In genomic region chr16:27801259-27801945, GRCh38 we compare ENCODE assay signal across 21 cellular contexts.
"Had no signal": no experiment of that assay in that cellular context is flagged by ENCODE, and none has a peak within 500 bp of the region (broad histone marks: within the 10 kb centered on the region; RNA-seq: fewer than 3 reads in every experiment).

No MANE protein-coding gene starts in this region.

- H3K36me3 Mint-ChIP-seq: activated naive CD4-positive, alpha-beta T cell treated with anti-CD3 and anti-CD28 coated beads, Interleukin-2, amount 50 U/mL, for 24 hours; naive thymus-derived CD4-positive, alpha-beta T cell; stimulated activated memory B cell treated with anti-CD40 and anti-IgM and Interleukin-4, amounts not matched to agents 10 μg/mL and 1 μg/mL and 100 μg/mL, for 72 hours; WTC11 had no signal

- H3K27ac Mint-ChIP-seq: activated CD4-positive, alpha-beta T cell treated with anti-CD3 and anti-CD28 coated beads, Interleukin-2, amount 10 ng/mL, durations not matched to agents 24 days and 14 days; activated CD8-positive, alpha-beta T cell treated with anti-CD3 and anti-CD28 coated beads, Interleukin-2, amount 10 ng/mL, durations not matched to agents 7 days and 5 days; stimulated activated memory B cell treated with anti-CD40 and anti-IgM and Interleukin-4, amounts not matched to agents 10 μg/mL and 1 μg/mL and 100 μg/mL, for 72 hours; WTC11 had no signal

- H3K4me1 ChIP-seq: adrenal gland, gastrocnemius medialis, heart right ventricle, pancreas, tibial artery had no signal

- FAIRE-seq: endometrium, pancreas, urothelium cell line had no signal

- H3K4me3 Mint-ChIP-seq: activated CD4-positive, alpha-beta T cell treated with anti-CD3 and anti-CD28 coated beads, Interleukin-2, amount 10 ng/mL, durations not matched to agents 24 days and 14 days; activated CD8-positive, alpha-beta T cell treated with anti-CD3 and anti-CD28 coated beads, Interleukin-2, amount 10 ng/mL, durations not matched to agents 7 days and 5 days; activated naive CD4-positive, alpha-beta T cell treated with anti-CD3 and anti-CD28 coated beads, Interleukin-2, amount 50 U/mL, for 24 hours; naive thymus-derived CD4-positive, alpha-beta T cell; stimulated activated memory B cell treated with anti-CD40 and anti-IgM and Interleukin-4, amounts not matched to agents 10 μg/mL and 1 μg/mL and 100 μg/mL, for 72 hours; WTC11 had no signal

- H3K36me3 ChIP-seq: adrenal gland, cardiac muscle cell, gastrocnemius medialis, heart right ventricle, pancreas, tibial artery had no signal

- H3K27ac ChIP-seq: adrenal gland, cardiac muscle cell, dorsolateral prefrontal cortex, gastrocnemius medialis, heart right ventricle, pancreas, tibial artery had no signal

- ATAC-seq: activated CD8-positive, alpha-beta T cell treated with anti-CD3 and anti-CD28 coated beads, Interleukin-2, amount 10 ng/mL, durations not matched to agents 7 days and 5 days; gastrocnemius medialis; left lobe of liver; mucosa of descending colon; naive thymus-derived CD4-positive, alpha-beta T cell; pancreas; stimulated activated memory B cell treated with anti-CD40 and anti-IgM and Interleukin-4, amounts not matched to agents 10 μg/mL and 1 μg/mL and 100 μg/mL, for 72 hours; WTC11 had no signal

- H3K9me3 Mint-ChIP-seq: activated CD4-positive, alpha-beta T cell treated with anti-CD3 and anti-CD28 coated beads, Interleukin-2, amount 10 ng/mL, durations not matched to agents 24 days and 14 days; activated naive CD4-positive, alpha-beta T cell treated with anti-CD3 and anti-CD28 coated beads, Interleukin-2, amount 50 U/mL, for 24 hours; stimulated activated memory B cell treated with anti-CD40 and anti-IgM and Interleukin-4, amounts not matched to agents 10 μg/mL and 1 μg/mL and 100 μg/mL, for 72 hours; WTC11 had no signal

- DNase-seq: activated CD4-positive, alpha-beta T cell treated with anti-CD3 and anti-CD28 coated beads, Interleukin-2, amount 10 ng/mL, durations not matched to agents 24 days and 14 days; activated CD8-positive, alpha-beta memory T cell treated with anti-CD3 and anti-CD28 coated beads, Interleukin-2, amount 50 U/mL, for 4 hours; activated CD8-positive, alpha-beta T cell treated with anti-CD3 and anti-CD28 coated beads, Interleukin-2, amount 10 ng/mL, durations not matched to agents 7 days and 5 days; activated effector memory CD4-positive, alpha-beta T cell treated with anti-CD3 and anti-CD28 coated beads, Interleukin-2, amount 50 U/mL, for 16 hours; activated T-cell treated with anti-CD3 and anti-CD28 coated beads, Interleukin-2, amount 50 U/mL, for 48 hours; adrenal gland; dorsolateral prefrontal cortex; gastrocnemius medialis; heart right ventricle; mucosa of descending colon; naive thymus-derived CD4-positive, alpha-beta T cell; pancreas; T-helper 2 cell; tibial artery had no signal

- H3K4me3 ChIP-seq: adrenal gland, cardiac muscle cell, dorsolateral prefrontal cortex, gastrocnemius medialis, heart right ventricle, mucosa of descending colon, pancreas, tibial artery had no signal

- H3K27me3 ChIP-seq: dorsolateral prefrontal cortex, pancreas had no signal

- H3K9me3 ChIP-seq: adrenal gland, gastrocnemius medialis, heart right ventricle, mucosa of descending colon, pancreas, tibial artery had no signal

- H3K4me1 Mint-ChIP-seq: stimulated activated memory B cell treated with anti-CD40 and anti-IgM and Interleukin-4, amounts not matched to agents 10 μg/mL and 1 μg/mL and 100 μg/mL, for 72 hours had no signal
